20 cellular contexts compared by ENCODE assay signal in genomic region chr11:74070713-74071506, GRCh38.
A peak's percentile ranks its signal among the peaks of the same experiment; 100 is the strongest.
DNase-seq lines count a peak whose midpoint lies in the region; ATAC-seq and TF ChIP-seq lines count a peak whose summit lies in the region.
"Had no signal": no experiment of that assay in that cellular context is flagged by ENCODE, and none has a peak within 500 bp of the region (broad histone marks: within the 10 kb centered on the region; RNA-seq: fewer than 3 reads in every experiment).

No MANE protein-coding gene starts in this region.

- no peak overlapping the region for H3K4me3 ChIP-seq in HEK293 (ENCODE audit: low read depth, low read length)
- H3K4me3 ChIP-seq: esophagus muscularis mucosa, heart left ventricle, spleen had no signal

- H3K36me3 Mint-ChIP-seq in activated T-cell treated with anti-CD3 and anti-CD28 coated beads, Interleukin-2, amount 50 U/mL, for 72 hours (ENCODE audit: insufficient read depth in 2 of 2): peaks cover 5 to 14% of the 10 kb centered on the region in 2 donors

- no peaks in the 10 kb centered on the region for H3K9me3 Mint-ChIP-seq in activated T-cell treated with anti-CD3 and anti-CD28 coated beads, Interleukin-2, amount 50 U/mL, for 72 hours
- H3K9me3 Mint-ChIP-seq: activated T-helper 2 cell treated with anti-CD3 and anti-CD28 coated beads, Interferon-gamma antibody, Interleukin-2, Interleukin-4, amounts not matched to agents 10 μg/mL and 5 μg/mL and 100 μg/mL, durations not matched to agents 14 hours and 24 hours and 36 hours had no signal

- no peak overlapping the region for H3K4me3 Mint-ChIP-seq in activated T-cell treated with anti-CD3 and anti-CD28 coated beads, Interleukin-2, amount 50 U/mL, for 72 hours
- H3K4me3 Mint-ChIP-seq: activated CD8-positive, alpha-beta T cell treated with anti-CD3 and anti-CD28 coated beads, Interleukin-2, amount 10 ng/mL, durations not matched to agents 7 days and 5 days had no signal

- H3K36me3 ChIP-seq in HEK293 (ENCODE audit: control insufficient read depth in 2 of 2, insufficient read depth in 1 of 2, low read length in 2 of 2): peaks cover 0 to 38% of the 10 kb centered on the region in 2 experiments; a peak in 1 of 3 replicates

- peaks cover 14% of the 10 kb centered on the region for H3K4me1 ChIP-seq in HEK293 (ENCODE audit: control insufficient read depth, insufficient read depth, low read length)
- H3K4me1 ChIP-seq: heart left ventricle had no signal

- POLR2A ChIA-PET in HEK293 (lab: Yijun Ruan, JAX): no interaction called here

- no peaks in the 10 kb centered on the region for H3K4me1 Mint-ChIP-seq in activated T-cell treated with anti-CD3 and anti-CD28 coated beads, Interleukin-2, amount 50 U/mL, for 72 hours (ENCODE audit: low read depth)

- ATAC-seq in left lobe of liver: peak; percentile 39
- no peak for ATAC-seq in activated T-cell treated with anti-CD3 and anti-CD28 coated beads, Interleukin-2, amount 50 U/mL, for 72 hours (replicated peaks in 1 of 2)
- ATAC-seq: activated CD8-positive, alpha-beta T cell treated with anti-CD3 and anti-CD28 coated beads, Interleukin-2, amount 10 ng/mL, durations not matched to agents 7 days and 5 days; heart left ventricle had no signal

- H3K9me3 ChIP-seq in HEK293 (ENCODE audit: control insufficient read depth, insufficient read depth, low read depth, low read length): no peaks in the 10 kb centered on the region
- H3K9me3 ChIP-seq: esophagus muscularis mucosa, heart left ventricle, spleen had no signal

- CTCF ChIA-PET in HEK293 (lab: Yijun Ruan, JAX): no interaction called here

- peak overlapping the region; percentile 77 for H3K27ac ChIP-seq in 22Rv1
- no peak overlapping the region for H3K27ac ChIP-seq in HEK293 (ENCODE audit: extremely low read depth, low read depth, low read length)
- H3K27ac ChIP-seq: esophagus muscularis mucosa, heart left ventricle had no signal

- H3K27ac Mint-ChIP-seq in activated T-cell treated with anti-CD3 and anti-CD28 coated beads, Interleukin-2, amount 50 U/mL, for 72 hours: no peak overlapping the region
- H3K27ac Mint-ChIP-seq: activated CD8-positive, alpha-beta T cell treated with anti-CD3 and anti-CD28 coated beads, Interleukin-2, amount 10 ng/mL, durations not matched to agents 7 days and 5 days; activated T-helper 2 cell treated with anti-CD3 and anti-CD28 coated beads, Interferon-gamma antibody, Interleukin-2, Interleukin-4, amounts not matched to agents 10 μg/mL and 5 μg/mL and 100 μg/mL, durations not matched to agents 14 hours and 24 hours and 36 hours had no signal

- DNase-seq in RPMI7951 (ENCODE audit: low read depth) (peak; percentile 15), left lobe of liver (ENCODE audit: low spot score) (no peak), NCI-H146 (lab: John Stamatoyannopoulos, UW) (no peak), NCI-H1436 treated with DMSO at 0.1 percent for 48 hours (lab: John Stamatoyannopoulos, UW) (no peak), NCI-H526 treated with DMSO at 0.1 percent for 48 hours (lab: John Stamatoyannopoulos, UW) (no peak)
- DNase-seq in activated T-cell treated with anti-CD3 and anti-CD28 coated beads, Interleukin-2, amount 50 U/mL, for 72 hours: no peak
- DNase-seq: ACHN; activated CD8-positive, alpha-beta T cell treated with anti-CD3 and anti-CD28 coated beads, Interleukin-2, amount 10 ng/mL, durations not matched to agents 7 days and 5 days; dermis blood vessel endothelial cell; heart left ventricle; islet precursor cell; NCI-H2081 treated with DMSO at 0.1 percent for 48 hours; NK-92 treated with Interleukin-12 subunit alpha and Interleukin-12 subunit beta, amount 100 ng/mL, for 24 hours; occipital lobe; SIG-M5; spleen had no signal

- no peaks in the 10 kb centered on the region for H3K27me3 Mint-ChIP-seq in activated T-cell treated with anti-CD3 and anti-CD28 coated beads, Interleukin-2, amount 50 U/mL, for 72 hours (ENCODE audit: low read depth)

- TF ChIP-seq CTCF in 22Rv1 (IDR thresholded peaks at IDR 0.05) (no peak), HEK293 (tag by site-specific recombination; IDR thresholded peaks at IDR 0.05) (no peak)

TF ChIP-seq in HEK293, 187 proteins besides CTCF, POLR2A, EP300 and RAD21:
- TF ChIP-seq SP2 (tag by site-specific recombination; IDR thresholded peaks at IDR 0.05) (no peak), TCF7L2 (IDR thresholded peaks at IDR 0.05; ENCODE audit: borderline replicate concordance, low read depth, low read length) (no peak), ZNF292 (tag by site-specific recombination; IDR thresholded peaks at IDR 0.05; ENCODE audit: borderline replicate concordance, low read depth) (no peak), ZFHX2 (tag by site-specific recombination; conservative IDR thresholded peaks at IDR 0.05) (0 out of 2 replicates have a peak, but pooled peaks have one; percentile 21), FEZF1 (tag by site-specific recombination; IDR thresholded peaks at IDR 0.05) (0 out of 2 replicates have a peak, but pooled peaks have one; percentile 20), GLI4 (tag by site-specific recombination; IDR thresholded peaks at IDR 0.05) (no peak), PRDM6 (tag by site-specific recombination; IDR thresholded peaks at IDR 0.05) (peak; percentile 58)
